ENCODE assay signal across 8 cellular contexts in the genomic region with DNA sequence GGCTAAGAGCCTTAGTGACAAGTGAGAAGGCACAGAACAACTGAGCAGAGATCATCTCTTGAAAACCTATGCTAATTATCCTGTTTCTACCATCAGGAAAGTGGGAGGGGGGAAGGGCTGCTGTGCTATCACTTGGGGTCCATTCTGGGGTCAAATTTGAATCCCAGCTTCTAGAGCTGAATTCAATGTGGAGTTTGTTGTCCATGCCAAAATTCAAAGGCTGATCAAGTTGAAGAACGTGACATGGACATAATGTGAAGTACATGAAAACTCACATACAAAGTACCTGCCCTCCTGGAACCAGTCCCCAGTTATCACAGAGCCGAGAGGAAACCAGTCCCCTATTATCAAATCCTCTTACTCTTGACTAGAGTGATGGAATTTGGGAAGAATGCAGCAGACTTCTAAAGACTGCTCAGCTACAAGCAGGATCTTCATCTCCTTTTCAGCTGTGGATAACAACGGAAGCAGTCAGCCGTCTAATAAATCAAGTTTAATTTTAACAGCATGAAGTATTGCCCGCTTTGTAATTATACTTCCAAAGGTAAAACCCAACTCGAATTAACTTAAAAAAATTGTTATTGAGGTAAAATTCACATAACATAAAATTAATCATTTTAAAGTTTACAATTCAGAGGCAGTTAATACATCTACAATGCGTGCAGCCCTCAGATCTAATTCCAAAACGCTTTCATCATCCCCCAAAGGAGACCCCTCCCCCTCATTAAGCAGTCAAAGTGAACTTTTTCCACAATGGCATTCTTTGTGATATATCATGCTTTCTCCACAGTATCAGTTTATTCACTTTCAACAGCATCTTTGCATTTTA.
A peak's percentile ranks its signal among the peaks of the same experiment; 100 is the strongest.
DNase-seq lines count a peak whose midpoint lies in the region; ATAC-seq and TF ChIP-seq lines count a peak whose summit lies in the region.

No MANE protein-coding gene starts in this region.

- no peak for DNase-seq in activated naive CD4-positive, alpha-beta T cell treated with anti-CD3 and anti-CD28 coated beads for 36 hours
- DNase-seq in activated naive CD4-positive, alpha-beta T cell treated with anti-CD3 and anti-CD28 coated beads, Interleukin-2, amount 50 U/mL, for 16 hours = no peak
- DNase-seq in breast epithelium (ENCODE audit: low spot score in 2 of 2) (no peak), mesendoderm (peak; percentile 86), uterus (no peak), HK-2 (ENCODE audit: unreplicated experiment) (no peak), NCI-H2107 treated with DMSO at 0.1 percent for 48 hours (lab: John Stamatoyannopoulos, UW; ENCODE audit: unreplicated experiment) (no peak)

- peaks cover 25% of the 10 kb centered on the region for H3K79me1 ChIP-seq in mesendoderm (ENCODE audit: low read length)

- no peak overlapping the region for H3K56ac ChIP-seq in mesendoderm (ENCODE audit: low read length)

- H3K27ac Mint-ChIP-seq in activated naive CD4-positive, alpha-beta T cell treated with anti-CD3 and anti-CD28 coated beads for 36 hours = peak overlapping the region; percentile 83

- H3K4me1 ChIP-seq in breast epithelium (peaks cover 3 to 12% of the 10 kb centered on the region in 2 donors), mesendoderm (ENCODE audit: control insufficient read depth, low read depth, low read length) (peaks cover 19% of the 10 kb centered on the region), uterus (peaks cover 11 to 28% of the 10 kb centered on the region in 2 donors)

- no peak overlapping the region for H2BK120ac ChIP-seq in mesendoderm (ENCODE audit: low read depth, low read length)

- ATAC-seq in GM21390 (IDR thresholded peaks at IDR 0.05; ENCODE audit: unreplicated experiment) = no peak

- no peak overlapping the region for H2AK5ac ChIP-seq in mesendoderm (ENCODE audit: low read length)

- H4K5ac ChIP-seq in mesendoderm (ENCODE audit: low read length) = no peak overlapping the region

- H3K36me3 ChIP-seq in breast epithelium = no peaks in the 10 kb centered on the region
- H3K36me3 ChIP-seq in mesendoderm (ENCODE audit: control insufficient read depth, insufficient read depth, low read length) = peaks cover 2% of the 10 kb centered on the region
- no peaks in the 10 kb centered on the region for H3K36me3 ChIP-seq in uterus

- no peak overlapping the region for H4K8ac ChIP-seq in mesendoderm (ENCODE audit: low read depth, low read length)

- H3K23ac ChIP-seq in mesendoderm (ENCODE audit: low read length) = no peak overlapping the region

- TF ChIP-seq CTCF in breast epithelium (IDR thresholded peaks at IDR 0.05) (no peak), uterus (IDR thresholded peaks at IDR 0.05) (no peak)

- WGBS in mesendoderm (ENCODE audit: extremely low coverage, insufficient coverage, low lambda C conversion rate) = no CpG with 5 or more reads among the region's 8 CpGs

- H3K27me3 ChIP-seq in breast epithelium (no peaks in the 10 kb centered on the region), mesendoderm (ENCODE audit: insufficient read depth, low read length, poor library complexity) (no peaks in the 10 kb centered on the region), uterus (no peaks in the 10 kb centered on the region)

- peak overlapping the region; percentile 51 for H3K4me3 Mint-ChIP-seq in activated naive CD4-positive, alpha-beta T cell treated with anti-CD3 and anti-CD28 coated beads for 36 hours

- peaks cover 16% of the 10 kb centered on the region for H3K36me3 Mint-ChIP-seq in activated naive CD4-positive, alpha-beta T cell treated with anti-CD3 and anti-CD28 coated beads for 36 hours (ENCODE audit: low read depth)

- CTCF ChIA-PET in activated naive CD4-positive, alpha-beta T cell treated with anti-CD3 and anti-CD28 coated beads for 36 hours (lab: Charles Lee) = interaction anchor here (0.6 to 1.9 kb wide), 3 partner anchors 11 to 49 kb away, joined by 4 to 9 read pairs (median 5); no protein-coding TSS in a partner anchor

- H3K27ac ChIP-seq in breast epithelium (peak overlapping the region; percentile 45 to 71), mesendoderm (ENCODE audit: low read depth, low read length) (no peak overlapping the region), uterus (peak overlapping the region; percentile 73 to 81)

- no peak overlapping the region for H2BK15ac ChIP-seq in mesendoderm (replicated peaks; ENCODE audit: low read depth)

- peaks cover 22% of the 10 kb centered on the region for H3K79me2 ChIP-seq in mesendoderm (ENCODE audit: control insufficient read depth, insufficient read depth, low read length)

- TF ChIP-seq POLR2A in breast epithelium (IDR thresholded peaks at IDR 0.05) = no peak
- TF ChIP-seq POLR2A in uterus (IDR thresholded peaks at IDR 0.05) = no peak

- H3K9me3 ChIP-seq in breast epithelium = no peaks in the 10 kb centered on the region
- H3K9me3 ChIP-seq in uterus = no peaks in the 10 kb centered on the region

- H3K4me1 Mint-ChIP-seq in activated naive CD4-positive, alpha-beta T cell treated with anti-CD3 and anti-CD28 coated beads for 36 hours (ENCODE audit: low read depth) = peaks cover 76% of the 10 kb centered on the region

- H3K9ac ChIP-seq in mesendoderm (ENCODE audit: low read length) = no peak overlapping the region

- H3K27me3 Mint-ChIP-seq in activated naive CD4-positive, alpha-beta T cell treated with anti-CD3 and anti-CD28 coated beads for 36 hours (ENCODE audit: low read depth) = no peaks in the 10 kb centered on the region

- H3K4me2 ChIP-seq in mesendoderm (ENCODE audit: low read length) = no peak overlapping the region

- H3K18ac ChIP-seq in mesendoderm (ENCODE audit: low read length) = no peak overlapping the region

- H2BK5ac ChIP-seq in mesendoderm (ENCODE audit: low read length) = no peak overlapping the region

- intact Hi-C loops in activated naive CD4-positive, alpha-beta T cell treated with anti-CD3 and anti-CD28 coated beads for 36 hours (cut with micrococcal nuclease) = loop anchor here (5.0 to 10.0 kb wide), 4 partner anchors 131 to 479 kb away; partner anchors contain the start of genes ENO1 and RERE
- intact Hi-C loops in breast epithelium (cut with DNase I; ENCODE audit: low total_unique reads) = no loop called here
- intact Hi-C loops in uterus (cut with DNase I; ENCODE audit: low total_unique reads) = no loop called here

- no peak overlapping the region for H3K4ac ChIP-seq in mesendoderm (ENCODE audit: low read depth, low read length)

- no peaks in the 10 kb centered on the region for H3K9me3 Mint-ChIP-seq in activated naive CD4-positive, alpha-beta T cell treated with anti-CD3 and anti-CD28 coated beads for 36 hours

- no peak overlapping the region for H3K4me3 ChIP-seq in breast epithelium
- H3K4me3 ChIP-seq in mesendoderm (ENCODE audit: low read length) = no peak overlapping the region
- no peak overlapping the region for H3K4me3 ChIP-seq in uterus
